In the genomic region with DNA sequence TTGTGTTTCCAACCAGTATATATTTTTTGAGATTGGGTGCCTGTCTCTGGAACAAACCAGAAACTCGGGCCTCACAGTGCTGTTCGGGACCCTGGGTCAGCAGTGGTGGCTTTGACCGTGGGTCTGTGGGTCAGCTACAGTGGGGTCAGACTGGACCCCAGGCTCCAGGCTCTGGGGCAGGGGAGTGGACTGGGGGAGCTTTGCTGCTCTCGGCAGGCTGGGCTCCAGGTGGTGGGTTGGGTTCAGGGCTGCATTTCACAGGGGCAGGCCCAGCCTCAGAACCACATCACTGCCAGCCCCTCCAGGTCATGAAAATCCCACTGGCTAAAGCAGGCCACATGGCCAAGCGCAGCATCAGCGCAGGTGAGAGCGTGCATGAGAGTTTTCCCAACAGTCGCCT, we compare ENCODE assay signal across 17 cellular contexts.
DNase-seq lines count a peak whose midpoint lies in the region; ATAC-seq and TF ChIP-seq lines count a peak whose summit lies in the region.
"Had no signal": no experiment of that assay in that cellular context is flagged by ENCODE, and none has a peak within 500 bp of the region (broad histone marks: within the 10 kb centered on the region; RNA-seq: fewer than 3 reads in every experiment).

No MANE protein-coding gene starts in this region.

- no peaks in the 10 kb centered on the region for H4K20me1 ChIP-seq in IMR-90 (ENCODE audit: insufficient read depth, low read length)

- H3K18ac ChIP-seq in IMR-90 (ENCODE audit: low read depth, low read length): no peak overlapping the region

- H3K4me3 ChIP-seq in left ventricle myocardium inferior (no peak overlapping the region), IMR-90 (ENCODE audit: insufficient read depth, low read depth, low read length) (no peak overlapping the region)
- H3K4me3 ChIP-seq: A549 had no signal

- H2AK5ac ChIP-seq in IMR-90 (ENCODE audit: low read depth, low read length): no peak overlapping the region

- POLR2A ChIA-PET in IMR-90 (lab: Charles Lee; ENCODE audit: unreplicated experiment): no interaction called here

- H3K36me3 ChIP-seq in left ventricle myocardium inferior (no peaks in the 10 kb centered on the region), IMR-90 (ENCODE audit: control insufficient read depth, insufficient read depth, low read length) (no peaks in the 10 kb centered on the region)

- in situ Hi-C loops in IMR-90 (cut with MboI; ENCODE audit: low sequenced_read_pairs): no loop called here

- no peak overlapping the region for H3K4ac ChIP-seq in IMR-90 (ENCODE audit: low read depth, low read length)

- CTCF ChIA-PET in IMR-90 (lab: Yijun Ruan, JAX): no interaction called here

- no peak overlapping the region for H3K23ac ChIP-seq in IMR-90 (ENCODE audit: low read depth, low read length)

- intact Hi-C loops in Right ventricle myocardium inferior (cut with DNase I) (no loop called here), left ventricle myocardium inferior (cut with micrococcal nuclease) (no loop called here), IMR-90 (cut with micrococcal nuclease) (no loop called here)

- no TSS peak for BruUV-seq in IMR-90 (replicated peaks; lab: Mats Ljungman, UMichigan)

- H2AK9ac ChIP-seq in IMR-90 (replicated peaks; ENCODE audit: low read depth, low read length, poor library complexity): no peak overlapping the region

- no peak overlapping the region for H4K91ac ChIP-seq in IMR-90 (ENCODE audit: insufficient read depth, low read depth, low read length)

- H4K5ac ChIP-seq in IMR-90 (ENCODE audit: low read depth, low read length): no peak overlapping the region

- H2BK120ac ChIP-seq in IMR-90 (ENCODE audit: low read depth, low read length): no peak overlapping the region

- no peak overlapping the region for H4K8ac ChIP-seq in IMR-90 (ENCODE audit: low read depth in 2 of 2, low read length in 2 of 2)

- H3K27me3 ChIP-seq in left ventricle myocardium inferior (ENCODE audit: low read depth): peaks cover 86% of the 10 kb centered on the region
- no peaks in the 10 kb centered on the region for H3K27me3 ChIP-seq in IMR-90 (ENCODE audit: control insufficient read depth, insufficient read depth, low read length)

- no CpG with 5 or more reads among the region's 8 CpGs for WGBS in IMR-90 (ENCODE audit: extremely low coverage in 2 of 2, insufficient read length in 1 of 2), 2 experiments

- no peak overlapping the region for H2BK15ac ChIP-seq in IMR-90 (ENCODE audit: low read depth, low read length)

- ATAC-seq in Right ventricle myocardium inferior: no peak
- ATAC-seq in IMR-90 (ENCODE audit: low read depth): no peak
- ATAC-seq in HG03378 (IDR thresholded peaks at IDR 0.05; ENCODE audit: unreplicated experiment): no peak
- ATAC-seq: A549; CD8-positive, alpha-beta T cell had no signal

- H2BK5ac ChIP-seq in IMR-90 (ENCODE audit: low read depth, low read length, poor library complexity, severe bottlenecking): no peak overlapping the region

- H2BK20ac ChIP-seq in IMR-90 (ENCODE audit: low read depth, low read length): no peak overlapping the region

- DNase-seq in Right ventricle myocardium inferior (ENCODE audit: missing footprints): peak; percentile 30
- DNase-seq in left ventricle myocardium inferior: no peak
- no peak for DNase-seq in IMR-90
- no peak for DNase-seq in COR-L47 (lab: John Stamatoyannopoulos, UW)
- DNase-seq: AML-193; CD4-positive, alpha-beta T cell; CD8-positive, alpha-beta T cell; DMS 273 treated with DMSO at 0.1 percent for 48 hours; DMS153; DMS53; DMS79; DND-41; GF-D8 had no signal

- H3K79me1 ChIP-seq in IMR-90 (ENCODE audit: low read depth in 1 of 2, low read length in 2 of 2): no peaks in the 10 kb centered on the region

- no peak for TF ChIP-seq RAD21 in IMR-90 (IDR thresholded peaks at IDR 0.05; ENCODE audit: low read length)

- H3K27ac ChIP-seq in left ventricle myocardium inferior (replicated peaks): no peak overlapping the region
- H3K27ac ChIP-seq in IMR-90 (ENCODE audit: insufficient read depth, low read length): no peak overlapping the region
- H3K27ac ChIP-seq: 22Rv1, A549, C4-2B had no signal

- peak overlapping the region; percentile 33 for H2AFZ ChIP-seq in IMR-90 (replicated peaks; ENCODE audit: low read length, poor library complexity)

- dilution Hi-C loops in IMR-90 (cut with HindIII; ENCODE audit: low sequenced_read_pairs, unreplicated experiment): no loop called here

- H3K4me1 ChIP-seq in left ventricle myocardium inferior (no peaks in the 10 kb centered on the region), IMR-90 (ENCODE audit: control insufficient read depth, insufficient read depth, low read length) (no peaks in the 10 kb centered on the region)
- H3K4me1 ChIP-seq: A549 had no signal

- no peak for TF ChIP-seq CTCF in left ventricle myocardium inferior (IDR thresholded peaks at IDR 0.05; ENCODE audit: borderline replicate concordance)
- TF ChIP-seq CTCF in IMR-90 (conservative IDR thresholded peaks at IDR 0.05; ENCODE audit: low read depth, low read length): no peak

- no peak overlapping the region for H3K14ac ChIP-seq in IMR-90 (replicated peaks; ENCODE audit: low read depth, low read length)

- H3K9ac ChIP-seq in IMR-90 (ENCODE audit: low read depth, low read length): no peak overlapping the region

- TF ChIP-seq POLR2A in IMR-90 (IDR thresholded peaks at IDR 0.05; ENCODE audit: low read depth, low read length): no peak

- no peak overlapping the region for H3K56ac ChIP-seq in IMR-90 (ENCODE audit: extremely low read depth, insufficient read depth, low read length)

- no peak overlapping the region for H3K4me2 ChIP-seq in IMR-90 (ENCODE audit: low read depth, low read length)
- H3K4me2 ChIP-seq: A549 had no signal

- H3K9me3 ChIP-seq in left ventricle myocardium inferior (replicated peaks) (no peaks in the 10 kb centered on the region), IMR-90 (ENCODE audit: control insufficient read depth, insufficient read depth, low read length) (peaks cover 69% of the 10 kb centered on the region)
- H3K9me3 ChIP-seq: A549 had no signal

- no peaks in the 10 kb centered on the region for H3K9me1 ChIP-seq in IMR-90 (ENCODE audit: insufficient read depth, low read length)

TF ChIP-seq in IMR-90, 13 proteins besides CTCF, POLR2A, EP300 and RAD21:
- TF ChIP-seq CEBPB (IDR thresholded peaks at IDR 0.05; ENCODE audit: low read depth, low read length) (no peak), FOS (IDR thresholded peaks at IDR 0.05; ENCODE audit: low read depth, low read length) (no peak), BHLHE40 (IDR thresholded peaks at IDR 0.05; ENCODE audit: low read depth, low read length) (no peak), MAFK (IDR thresholded peaks at IDR 0.05; ENCODE audit: low read depth, low read length) (no peak), RFX5 (IDR thresholded peaks at IDR 0.05; ENCODE audit: low read depth, low read length) (no peak), NFE2L2 (IDR thresholded peaks at IDR 0.05; ENCODE audit: low read depth, low read length) (no peak)
